Comparison of ENCODE assay signal across 26 cellular contexts in the genomic region with DNA sequence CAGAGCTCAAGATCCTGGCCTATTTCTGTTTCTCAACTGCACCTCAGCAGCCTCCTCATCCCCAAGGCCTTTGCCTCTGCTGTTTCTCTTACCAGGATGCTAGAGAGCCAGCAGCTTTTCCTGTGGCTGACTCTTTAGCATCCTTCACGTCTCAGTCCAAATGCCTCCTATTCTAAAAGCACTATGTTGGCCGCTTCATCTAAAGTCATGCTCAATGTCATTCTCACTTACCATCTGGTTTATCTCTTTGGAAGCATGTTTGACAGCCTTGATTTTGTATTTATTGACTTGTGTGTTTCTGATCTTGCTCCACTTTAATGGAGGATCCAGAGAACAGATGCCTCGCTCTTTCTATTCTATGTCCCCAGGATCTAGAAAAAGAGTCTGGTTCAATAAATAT.
"Had no signal": no experiment of that assay in that cellular context is flagged by ENCODE, and none has a peak within 500 bp of the region (broad histone marks: within the 10 kb centered on the region; RNA-seq: fewer than 3 reads in every experiment).

No MANE protein-coding gene starts in this region.

- H3K36me3 ChIP-seq: stomach, suprapubic skin, thoracic aorta, thyroid gland, tibial artery, tibial nerve, transverse colon, upper lobe of left lung, upper lobe of right lung, uterus, vagina had no signal

- H3K4me1 ChIP-seq: stomach, suprapubic skin, testis, thyroid gland, tibial artery, tibial nerve, transverse colon, upper lobe of left lung, upper lobe of right lung, uterus, vagina had no signal

- DNase-seq: stimulated activated CD4-positive, alpha-beta T cell treated with anti-CD3 and anti-CD28 coated beads, Interleukin-2, amount 100 ng/mL, for 48 hours; stimulated activated CD4-positive, alpha-beta T cell treated with anti-CD3 and anti-CD28 coated beads, Interleukin-4, amount 100 ng/mL, for 1 hour; stimulated activated CD4-positive, alpha-beta T cell treated with anti-CD3 and anti-CD28 coated beads, Interleukin-4, amount 100 ng/mL, for 24 hours; stimulated activated CD4-positive, alpha-beta T cell treated with anti-CD3 and anti-CD28 coated beads, Interleukin-4, amount 100 ng/mL, for 4 hours; stimulated activated CD8-positive, alpha-beta memory T cell treated with anti-CD3 and anti-CD28 coated beads, Interleukin-4, amount 100 ng/mL, for 48 hours; stimulated activated naive B cell treated with anti-CD40 and anti-IgM and Interleukin-4, amounts not matched to agents 10 μg/mL and 1 μg/mL and 100 μg/mL, for 72 hours; stimulated activated naive CD4-positive, alpha-beta T cell; stimulated activated naive CD4-positive, alpha-beta T cell treated with Interleukin-2 at 50 U/mL for 16 hours; stimulated activated naive CD8-positive, alpha-beta T cell treated with anti-CD3 and anti-CD28 coated beads, Interleukin-15, amount 100 ng/mL, for 72 hours; stimulated activated naive CD8-positive, alpha-beta T cell treated with anti-CD3 and anti-CD28 coated beads, Interleukin-15, Interleukin-2, amounts not matched to agents 100 U/mL and 50 U/mL, for 24 hours; stomach; substantia nigra; testis; thyroid gland; tibial artery; transverse colon; trophoblast cell; upper lobe of left lung; upper lobe of right lung; uterus had no signal

- H3K4me3 ChIP-seq: stomach, suprapubic skin, testis, thoracic aorta, thyroid gland, tibial artery, tibial nerve, transverse colon, upper lobe of left lung, upper lobe of right lung, uterus, vagina had no signal

- H3K27me3 ChIP-seq: stomach, suprapubic skin, testis, thyroid gland, tibial artery, tibial nerve, transverse colon, upper lobe of left lung, upper lobe of right lung, uterus, vagina had no signal

- ATAC-seq: stimulated activated effector memory CD8-positive, alpha-beta T cell treated with anti-CD3 and anti-CD28 coated beads, Interleukin-12 subunit alpha, Interleukin-12 subunit beta, amount 100 ng/mL, for 72 hours; stimulated activated memory B cell treated with anti-CD40 and anti-IgM and Interleukin-4, amounts not matched to agents 10 μg/mL and 1 μg/mL and 100 μg/mL, for 72 hours; stimulated activated naive B cell treated with anti-CD40 and anti-IgM and Interleukin-4, amounts not matched to agents 10 μg/mL and 1 μg/mL and 100 μg/mL, for 72 hours; stimulated activated naive CD8-positive, alpha-beta T cell treated with anti-CD3 and anti-CD28 coated beads, Interleukin-15, amount 100 ng/mL, for 72 hours; stimulated activated naive CD8-positive, alpha-beta T cell treated with anti-CD3 and anti-CD28 coated beads, Interleukin-15, Interleukin-2, amounts not matched to agents 100 U/mL and 50 U/mL, for 24 hours; upper lobe of right lung had no signal

- H3K27ac ChIP-seq: stomach, suprapubic skin, testis, thoracic aorta, thyroid gland, tibial artery, tibial nerve, transverse colon, upper lobe of left lung, upper lobe of right lung, uterus, vagina had no signal

- H3K9me3 ChIP-seq: stomach, suprapubic skin, testis, thoracic aorta, thyroid gland, tibial artery, tibial nerve, transverse colon, upper lobe of left lung, upper lobe of right lung, uterus, vagina had no signal
